8 cellular contexts compared by ENCODE assay signal in genomic region chrX:109635151-109635550, GRCh38. TPM values are rescaled to one million over a fixed set of nuclear protein-coding genes. Genes with fewer than 3 reads are reported as not detected.
DNase-seq lines count a peak whose midpoint lies in the region; ATAC-seq, FAIRE-seq and TF ChIP-seq lines count a peak whose summit lies in the region.

No MANE protein-coding gene starts in this region.

- ATAC-seq in pancreas (peak in 3 of 4 donors; percentile 41 to 57 (median 47)), HG02588 (IDR thresholded peaks at IDR 0.05; ENCODE audit: unreplicated experiment) (no peak), HG03025 (IDR thresholded peaks at IDR 0.05; ENCODE audit: low FRiP score, unreplicated experiment) (no peak)

- no peak for FAIRE-seq in bronchial epithelial cell (lab: Jason Lieb, UNC)
- FAIRE-seq in pancreas (lab: Jason Lieb, UNC), result no peak

- H3K4me3 ChIP-seq in LNCaP clone FGC (ENCODE audit: low read depth, low read length) (no peak overlapping the region), bronchial epithelial cell (ENCODE audit: low read depth, low read length) (no peak overlapping the region), pancreas (no peak overlapping the region)

- H3K36me3 ChIP-seq in bronchial epithelial cell (ENCODE audit: control insufficient read depth, insufficient read depth, low read length) (no peaks in the 10 kb centered on the region), pancreas (no peaks in the 10 kb centered on the region)

- no peak overlapping the region for H3K27ac ChIP-seq in pancreas

- no peaks in the 10 kb centered on the region for H3K9me3 ChIP-seq in pancreas

- DNase-seq in NCI-H748 (lab: John Stamatoyannopoulos, UW; ENCODE audit: unreplicated experiment) (peak; percentile 7), NCI-H748 treated with DMSO at 0.1 percent for 48 hours (lab: John Stamatoyannopoulos, UW) (no peak), LNCaP clone FGC (ENCODE audit: low read depth) (no peak), bronchial epithelial cell (ENCODE audit: low read depth) (peak; percentile 20), pancreas (peak in 1 of 6 donors; percentile 8)
- DNase-seq in activated naive CD4-positive, alpha-beta T cell treated with Interleukin-2 at 50 U/mL for 16 hours, result no peak

- TF ChIP-seq CTCF in LNCaP clone FGC (IDR thresholded peaks at IDR 0.05; ENCODE audit: control insufficient read depth, extremely low read depth, insufficient read depth) (peak; percentile 50), bronchial epithelial cell (IDR thresholded peaks at IDR 0.05; ENCODE audit: insufficient read depth, low read length, severe bottlenecking) (peak; percentile 55), pancreas (IDR thresholded peaks at IDR 0.05) (peak; percentile 10 to 41 (median 32))

- intact Hi-C loops in pancreas (cut with DNase I), result loop anchor here in 1 of 3 donors (10.0 kb wide), 1 partner anchor 150 kb away; the partner anchor contains the start of gene GUCY2F

- no peaks in the 10 kb centered on the region for H3K4me1 ChIP-seq in pancreas

- 14 to 20% methylated on average over 3 of the region's 3 CpGs for WGBS in pancreas, 2 donors

- H3K27me3 ChIP-seq in bronchial epithelial cell (ENCODE audit: control insufficient read depth, insufficient read depth, low read length) (no peaks in the 10 kb centered on the region), pancreas (peaks cover 0 to 6% (median 2%) of the 10 kb centered on the region in 4 donors)

RNA-seq across cellular contexts. Expression of gene KCNE5, which starts 10.2 kb away (rescaled TPM):
- total RNA-seq in bronchial epithelial cell (0.26 TPM in 2 replicates), pancreas (under 1 TPM in 1 of 6 donors, not detected in 5; 0.12 TPM)
- polyA plus RNA-seq in pancreas, result not detected

Comparison
In these comparisons a context has a peak if more than half of its experiments do, and no peak if none do; other contexts are left out.
1. DNase-seq: peak in NCI-H748 (single experiment) and bronchial epithelial cell (single experiment); none in NCI-H748 treated with DMSO at 0.1 percent for 48 hours (single experiment), LNCaP clone FGC (single experiment) and activated naive CD4-positive, alpha-beta T cell treated with Interleukin-2 at 50 U/mL for 16 hours (single experiment).
2. ATAC-seq: peak in pancreas (3 of 4); none in HG02588 (single experiment) and HG03025 (single experiment).
3. Peak in every context shown above with its lines, with median percentiles within 50 percentile points of each other: CTCF ChIP-seq.